ENCODE assay signal across 25 cellular contexts in the genomic region with DNA sequence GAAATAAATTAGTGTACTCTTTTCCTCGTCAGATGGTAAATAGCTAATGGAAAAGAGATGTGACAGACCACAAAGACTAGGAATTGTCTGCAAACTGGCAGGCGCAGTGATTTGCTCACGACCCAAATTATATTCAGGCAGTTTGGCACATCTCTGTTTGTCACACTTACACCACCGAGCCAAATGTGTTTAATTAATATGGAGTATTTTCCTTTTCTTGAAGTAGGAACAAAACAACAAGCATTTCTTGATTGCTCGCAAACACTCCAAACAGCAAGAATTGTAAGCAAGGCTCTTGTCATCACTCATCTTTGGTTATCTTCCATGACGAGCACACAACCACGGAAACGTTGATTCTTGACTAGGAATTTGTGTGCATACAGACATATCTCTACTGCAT.
"Had no signal": no experiment of that assay in that cellular context is flagged by ENCODE, and none has a peak within 500 bp of the region (broad histone marks: within the 10 kb centered on the region; RNA-seq: fewer than 3 reads in every experiment).

No MANE protein-coding gene starts in this region.

- H3K27ac ChIP-seq: brain microvascular endothelial cell had no signal

- H3K27ac Mint-ChIP-seq: activated B cell treated with CpG ODN at 0.5 μM for 24 hours; activated CD4-positive, alpha-beta memory T cell treated with anti-CD3 and anti-CD28 coated beads for 36 hours; activated CD4-positive, alpha-beta T cell treated with anti-CD3 and anti-CD28 coated beads, Interleukin-2, amount 10 ng/mL, durations not matched to agents 7 days and 5 days; activated naive CD4-positive, alpha-beta T cell treated with anti-CD3 and anti-CD28 coated beads, Interleukin-2, amount 50 U/mL, for 72 hours; activated naive CD8-positive, alpha-beta T cell treated with anti-CD3 and anti-CD28 coated beads, Interleukin-2, amount 50 U/mL, for 24 hours had no signal

- H3K4me1 Mint-ChIP-seq: activated B cell treated with CpG ODN at 0.5 μM for 24 hours; activated CD4-positive, alpha-beta T cell treated with anti-CD3 and anti-CD28 coated beads, Interleukin-2, amount 10 ng/mL, durations not matched to agents 7 days and 5 days; activated naive CD8-positive, alpha-beta T cell treated with anti-CD3 and anti-CD28 coated beads, Interleukin-2, amount 50 U/mL, for 24 hours had no signal

- H3K27me3 Mint-ChIP-seq: activated B cell treated with CpG ODN at 0.5 μM for 24 hours; activated CD4-positive, alpha-beta memory T cell treated with anti-CD3 and anti-CD28 coated beads for 36 hours; activated CD4-positive, alpha-beta T cell treated with anti-CD3 and anti-CD28 coated beads, Interleukin-2, amount 10 ng/mL, durations not matched to agents 7 days and 5 days; activated naive CD8-positive, alpha-beta T cell treated with anti-CD3 and anti-CD28 coated beads, Interleukin-2, amount 50 U/mL, for 24 hours had no signal

- H3K36me3 Mint-ChIP-seq: activated CD4-positive, alpha-beta memory T cell treated with anti-CD3 and anti-CD28 coated beads for 36 hours had no signal

- H3K4me3 ChIP-seq: cardiac muscle cell had no signal

- H3K9me3 Mint-ChIP-seq: activated B cell treated with CpG ODN at 0.5 μM for 24 hours; activated CD4-positive, alpha-beta T cell treated with anti-CD3 and anti-CD28 coated beads, Interleukin-2, amount 10 ng/mL, durations not matched to agents 7 days and 5 days had no signal

- H3K4me3 Mint-ChIP-seq: activated B cell treated with CpG ODN at 0.5 μM for 24 hours; activated CD4-positive, alpha-beta memory T cell treated with anti-CD3 and anti-CD28 coated beads for 36 hours; activated CD4-positive, alpha-beta T cell treated with anti-CD3 and anti-CD28 coated beads, Interleukin-2, amount 10 ng/mL, durations not matched to agents 7 days and 5 days; activated naive CD8-positive, alpha-beta T cell treated with anti-CD3 and anti-CD28 coated beads, Interleukin-2, amount 50 U/mL, for 24 hours; activated T-cell treated with anti-CD3 and anti-CD28 coated beads, Interleukin-2, amount 50 U/mL, for 4 hours had no signal

- DNase-seq: activated B cell treated with CpG ODN at 0.5 μM for 24 hours; activated CD4-positive, alpha-beta memory T cell treated with anti-CD3 and anti-CD28 coated beads for 36 hours; activated CD4-positive, alpha-beta T cell treated with anti-CD3 and anti-CD28 coated beads for 1 hour; activated CD4-positive, alpha-beta T cell treated with anti-CD3 and anti-CD28 coated beads, Interleukin-2, amount 10 ng/mL, durations not matched to agents 7 days and 5 days; activated CD8-positive, alpha-beta memory T cell treated with anti-CD3 and anti-CD28 coated beads for 24 hours; activated effector memory CD4-positive, alpha-beta T cell treated with anti-CD3 and anti-CD28 coated beads, Interleukin-2, amount 50 U/mL, for 16 hours; activated naive CD4-positive, alpha-beta T cell treated with Interleukin-2 at 50 U/mL for 16 hours; activated naive CD8-positive, alpha-beta T cell treated with anti-CD3 and anti-CD28 coated beads, Interleukin-2, amount 50 U/mL, for 24 hours; activated T-cell treated with anti-CD3 and anti-CD28 coated beads, Interleukin-2, amount 50 U/mL, for 4 hours; amniotic stem cell; brain microvascular endothelial cell; MM.1S; NCI-H1105 treated with DMSO at 0.1 percent for 48 hours; NCI-H1436 treated with DMSO at 0.1 percent for 48 hours; NCI-H187 treated with DMSO at 0.1 percent for 48 hours; NCI-H2107; NCI-H2171 treated with DMSO at 0.1 percent for 48 hours; NCI-H226; NCI-H526; NCI-H82; SIG-M5; T-helper 2 cell; T1000 had no signal
